ENCODE assay signal across 1 cellular context in the genomic region with DNA sequence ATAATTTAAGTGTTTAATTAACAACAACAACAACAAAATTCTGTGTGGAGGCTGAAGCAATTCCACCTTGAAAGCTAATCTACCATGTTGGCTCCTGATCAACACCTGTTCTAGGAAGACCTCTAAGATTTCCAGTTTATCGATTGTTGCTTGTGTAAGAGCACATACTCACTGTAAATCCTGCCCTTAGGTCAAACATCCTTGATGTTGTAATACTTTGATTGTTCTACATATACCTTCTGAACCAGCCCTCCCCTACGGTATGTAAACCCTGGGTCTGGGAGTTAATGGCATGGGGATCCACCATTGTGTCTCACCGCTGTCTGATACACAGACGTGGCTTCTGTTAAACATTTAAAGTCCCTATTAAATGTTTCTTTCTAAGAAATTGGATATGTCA.
A peak's percentile ranks its signal among the peaks of the same experiment; 100 is the strongest.
TF ChIP-seq lines count a peak whose summit lies in the region.

No MANE protein-coding gene starts in this region.

TF ChIP-seq in HepG2, 621 proteins besides CTCF, POLR2A, EP300 and RAD21 (continued from another document and continues in another):
- TF ChIP-seq ZNF687 (CRISPR knock-in tag; IDR thresholded peaks at IDR 0.05) (no peak), SNAI1 (CRISPR knock-in tag; IDR thresholded peaks at IDR 0.05; ENCODE audit: borderline replicate concordance) (no peak), MBD4 (IDR thresholded peaks at IDR 0.05; ENCODE audit: borderline replicate concordance, low read length) (no peak; the same call in 1 of the 2 replicates), ZNF317 (CRISPR knock-in tag; IDR thresholded peaks at IDR 0.05) (no peak), ZNF563 (CRISPR knock-in tag; IDR thresholded peaks at IDR 0.05) (no peak), SMC3 (IDR thresholded peaks at IDR 0.05; ENCODE audit: low read length) (no peak), SMAD1 (CRISPR knock-in tag; IDR thresholded peaks at IDR 0.05; ENCODE audit: borderline replicate concordance, low read depth) (no peak), KLF16 (CRISPR knock-in tag; IDR thresholded peaks at IDR 0.05) (peak in 1 of 2 experiments; percentile 70; a peak in 1 of 4 replicates), ZNF441 (CRISPR knock-in tag; IDR thresholded peaks at IDR 0.05; ENCODE audit: borderline replicate concordance) (no peak), MXD4 (CRISPR knock-in tag; IDR thresholded peaks at IDR 0.05) (no peak; the same call in 1 of the 2 replicates), DNMT1 (CRISPR knock-in tag; IDR thresholded peaks at IDR 0.05) (no peak), KLF9 (CRISPR knock-in tag; IDR thresholded peaks at IDR 0.05; ENCODE audit: low read depth) (no peak), ETV6 (CRISPR knock-in tag; conservative IDR thresholded peaks at IDR 0.05) (no peak), ZNF557 (CRISPR knock-in tag; IDR thresholded peaks at IDR 0.05) (no peak), TAF1 (CRISPR knock-in tag; IDR thresholded peaks at IDR 0.05) (no peak), HOXA3 (CRISPR knock-in tag; IDR thresholded peaks at IDR 0.05) (no peak), KDM4B (CRISPR knock-in tag; IDR thresholded peaks at IDR 0.05) (no peak), RBM39 (IDR thresholded peaks at IDR 0.05; ENCODE audit: low read depth, low read length, poor library complexity, severe bottlenecking) (no peak), ZNF776 (CRISPR knock-in tag; IDR thresholded peaks at IDR 0.05) (no peak), ZFP36L2 (CRISPR knock-in tag; IDR thresholded peaks at IDR 0.05) (no peak), SP2 (CRISPR knock-in tag; IDR thresholded peaks at IDR 0.05) (no peak), ZNF562 (CRISPR knock-in tag; IDR thresholded peaks at IDR 0.05; ENCODE audit: borderline replicate concordance) (no peak), ZNF33A (CRISPR knock-in tag; IDR thresholded peaks at IDR 0.05; ENCODE audit: borderline replicate concordance) (no peak), ZNF597 (CRISPR knock-in tag; IDR thresholded peaks at IDR 0.05) (no peak), THYN1 (CRISPR knock-in tag; IDR thresholded peaks at IDR 0.05; ENCODE audit: borderline replicate concordance, low read depth) (no peak), GPN1 (CRISPR knock-in tag; IDR thresholded peaks at IDR 0.05; ENCODE audit: borderline replicate concordance) (no peak), SPEN (CRISPR knock-in tag; IDR thresholded peaks at IDR 0.05; ENCODE audit: low read depth) (no peak), ZNF547 (CRISPR knock-in tag; IDR thresholded peaks at IDR 0.05) (no peak), NCOR1 (IDR thresholded peaks at IDR 0.05; ENCODE audit: borderline replicate concordance, low read length) (peak; percentile 71; the same call in 1 of the 2 replicates), IKZF5 (CRISPR knock-in tag; IDR thresholded peaks at IDR 0.05) (no peak), ZNF589 (CRISPR knock-in tag; conservative IDR thresholded peaks at IDR 0.05) (no peak), PHF20 (CRISPR knock-in tag; IDR thresholded peaks at IDR 0.05) (no peak), GATA4 (IDR thresholded peaks at IDR 0.05; ENCODE audit: borderline replicate concordance, low read depth) (no peak), EED (CRISPR knock-in tag; IDR thresholded peaks at IDR 0.05) (no peak)
- TF ChIP-seq, protein P1, sequence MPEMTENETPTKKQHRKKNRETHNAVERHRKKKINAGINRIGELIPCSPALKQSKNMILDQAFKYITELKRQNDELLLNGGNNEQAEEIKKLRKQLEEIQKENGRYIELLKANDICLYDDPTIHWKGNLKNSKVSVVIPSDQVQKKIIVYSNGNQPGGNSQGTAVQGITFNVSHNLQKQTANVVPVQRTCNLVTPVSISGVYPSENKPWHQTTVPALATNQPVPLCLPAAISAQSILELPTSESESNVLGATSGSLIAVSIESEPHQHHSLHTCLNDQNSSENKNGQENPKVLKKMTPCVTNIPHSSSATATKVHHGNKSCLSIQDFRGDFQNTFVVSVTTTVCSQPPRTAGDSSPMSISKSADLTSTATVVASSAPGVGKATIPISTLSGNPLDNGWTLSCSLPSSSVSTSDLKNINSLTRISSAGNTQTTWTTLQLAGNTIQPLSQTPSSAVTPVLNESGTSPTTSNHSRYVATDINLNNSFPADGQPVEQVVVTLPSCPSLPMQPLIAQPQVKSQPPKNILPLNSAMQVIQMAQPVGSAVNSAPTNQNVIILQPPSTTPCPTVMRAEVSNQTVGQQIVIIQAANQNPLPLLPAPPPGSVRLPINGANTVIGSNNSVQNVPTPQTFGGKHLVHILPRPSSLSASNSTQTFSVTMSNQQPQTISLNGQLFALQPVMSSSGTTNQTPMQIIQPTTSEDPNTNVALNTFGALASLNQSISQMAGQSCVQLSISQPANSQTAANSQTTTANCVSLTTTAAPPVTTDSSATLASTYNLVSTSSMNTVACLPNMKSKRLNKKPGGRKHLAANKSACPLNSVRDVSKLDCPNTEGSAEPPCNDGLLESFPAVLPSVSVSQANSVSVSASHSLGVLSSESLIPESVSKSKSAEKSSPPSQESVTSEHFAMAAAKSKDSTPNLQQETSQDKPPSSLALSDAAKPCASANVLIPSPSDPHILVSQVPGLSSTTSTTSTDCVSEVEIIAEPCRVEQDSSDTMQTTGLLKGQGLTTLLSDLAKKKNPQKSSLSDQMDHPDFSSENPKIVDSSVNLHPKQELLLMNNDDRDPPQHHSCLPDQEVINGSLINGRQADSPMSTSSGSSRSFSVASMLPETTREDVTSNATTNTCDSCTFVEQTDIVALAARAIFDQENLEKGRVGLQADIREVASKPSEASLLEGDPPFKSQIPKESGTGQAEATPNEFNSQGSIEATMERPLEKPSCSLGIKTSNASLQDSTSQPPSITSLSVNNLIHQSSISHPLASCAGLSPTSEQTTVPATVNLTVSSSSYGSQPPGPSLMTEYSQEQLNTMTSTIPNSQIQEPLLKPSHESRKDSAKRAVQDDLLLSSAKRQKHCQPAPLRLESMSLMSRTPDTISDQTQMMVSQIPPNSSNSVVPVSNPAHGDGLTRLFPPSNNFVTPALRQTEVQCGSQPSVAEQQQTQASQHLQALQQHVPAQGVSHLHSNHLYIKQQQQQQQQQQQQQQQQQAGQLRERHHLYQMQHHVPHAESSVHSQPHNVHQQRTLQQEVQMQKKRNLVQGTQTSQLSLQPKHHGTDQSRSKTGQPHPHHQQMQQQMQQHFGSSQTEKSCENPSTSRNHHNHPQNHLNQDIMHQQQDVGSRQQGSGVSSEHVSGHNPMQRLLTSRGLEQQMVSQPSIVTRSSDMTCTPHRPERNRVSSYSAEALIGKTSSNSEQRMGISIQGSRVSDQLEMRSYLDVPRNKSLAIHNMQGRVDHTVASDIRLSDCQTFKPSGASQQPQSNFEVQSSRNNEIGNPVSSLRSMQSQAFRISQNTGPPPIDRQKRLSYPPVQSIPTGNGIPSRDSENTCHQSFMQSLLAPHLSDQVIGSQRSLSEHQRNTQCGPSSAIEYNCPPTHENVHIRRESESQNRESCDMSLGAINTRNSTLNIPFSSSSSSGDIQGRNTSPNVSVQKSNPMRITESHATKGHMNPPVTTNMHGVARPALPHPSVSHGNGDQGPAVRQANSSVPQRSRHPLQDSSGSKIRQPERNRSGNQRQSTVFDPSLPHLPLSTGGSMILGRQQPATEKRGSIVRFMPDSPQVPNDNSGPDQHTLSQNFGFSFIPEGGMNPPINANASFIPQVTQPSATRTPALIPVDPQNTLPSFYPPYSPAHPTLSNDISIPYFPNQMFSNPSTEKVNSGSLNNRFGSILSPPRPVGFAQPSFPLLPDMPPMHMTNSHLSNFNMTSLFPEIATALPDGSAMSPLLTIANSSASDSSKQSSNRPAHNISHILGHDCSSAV (CRISPR knock-in tag; IDR thresholded peaks at IDR 0.05; ENCODE audit: borderline replicate concordance): no peak
- TF ChIP-seq, protein P2, sequence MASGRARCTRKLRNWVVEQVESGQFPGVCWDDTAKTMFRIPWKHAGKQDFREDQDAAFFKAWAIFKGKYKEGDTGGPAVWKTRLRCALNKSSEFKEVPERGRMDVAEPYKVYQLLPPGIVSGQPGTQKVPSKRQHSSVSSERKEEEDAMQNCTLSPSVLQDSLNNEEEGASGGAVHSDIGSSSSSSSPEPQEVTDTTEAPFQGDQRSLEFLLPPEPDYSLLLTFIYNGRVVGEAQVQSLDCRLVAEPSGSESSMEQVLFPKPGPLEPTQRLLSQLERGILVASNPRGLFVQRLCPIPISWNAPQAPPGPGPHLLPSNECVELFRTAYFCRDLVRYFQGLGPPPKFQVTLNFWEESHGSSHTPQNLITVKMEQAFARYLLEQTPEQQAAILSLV (CRISPR knock-in tag; IDR thresholded peaks at IDR 0.05; ENCODE audit: borderline replicate concordance): no peak
- TF ChIP-seq, protein P3, sequence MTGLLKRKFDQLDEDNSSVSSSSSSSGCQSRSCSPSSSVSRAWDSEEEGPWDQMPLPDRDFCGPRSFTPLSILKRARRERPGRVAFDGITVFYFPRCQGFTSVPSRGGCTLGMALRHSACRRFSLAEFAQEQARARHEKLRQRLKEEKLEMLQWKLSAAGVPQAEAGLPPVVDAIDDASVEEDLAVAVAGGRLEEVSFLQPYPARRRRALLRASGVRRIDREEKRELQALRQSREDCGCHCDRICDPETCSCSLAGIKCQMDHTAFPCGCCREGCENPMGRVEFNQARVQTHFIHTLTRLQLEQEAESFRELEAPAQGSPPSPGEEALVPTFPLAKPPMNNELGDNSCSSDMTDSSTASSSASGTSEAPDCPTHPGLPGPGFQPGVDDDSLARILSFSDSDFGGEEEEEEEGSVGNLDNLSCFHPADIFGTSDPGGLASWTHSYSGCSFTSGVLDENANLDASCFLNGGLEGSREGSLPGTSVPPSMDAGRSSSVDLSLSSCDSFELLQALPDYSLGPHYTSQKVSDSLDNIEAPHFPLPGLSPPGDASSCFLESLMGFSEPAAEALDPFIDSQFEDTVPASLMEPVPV (CRISPR knock-in tag; IDR thresholded peaks at IDR 0.05): no peak
- TF ChIP-seq, protein P4, sequence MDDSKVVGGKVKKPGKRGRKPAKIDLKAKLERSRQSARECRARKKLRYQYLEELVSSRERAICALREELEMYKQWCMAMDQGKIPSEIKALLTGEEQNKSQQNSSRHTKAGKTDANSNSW (CRISPR knock-in tag; IDR thresholded peaks at IDR 0.05; ENCODE audit: borderline replicate concordance): no peak
- TF ChIP-seq, protein P5, sequence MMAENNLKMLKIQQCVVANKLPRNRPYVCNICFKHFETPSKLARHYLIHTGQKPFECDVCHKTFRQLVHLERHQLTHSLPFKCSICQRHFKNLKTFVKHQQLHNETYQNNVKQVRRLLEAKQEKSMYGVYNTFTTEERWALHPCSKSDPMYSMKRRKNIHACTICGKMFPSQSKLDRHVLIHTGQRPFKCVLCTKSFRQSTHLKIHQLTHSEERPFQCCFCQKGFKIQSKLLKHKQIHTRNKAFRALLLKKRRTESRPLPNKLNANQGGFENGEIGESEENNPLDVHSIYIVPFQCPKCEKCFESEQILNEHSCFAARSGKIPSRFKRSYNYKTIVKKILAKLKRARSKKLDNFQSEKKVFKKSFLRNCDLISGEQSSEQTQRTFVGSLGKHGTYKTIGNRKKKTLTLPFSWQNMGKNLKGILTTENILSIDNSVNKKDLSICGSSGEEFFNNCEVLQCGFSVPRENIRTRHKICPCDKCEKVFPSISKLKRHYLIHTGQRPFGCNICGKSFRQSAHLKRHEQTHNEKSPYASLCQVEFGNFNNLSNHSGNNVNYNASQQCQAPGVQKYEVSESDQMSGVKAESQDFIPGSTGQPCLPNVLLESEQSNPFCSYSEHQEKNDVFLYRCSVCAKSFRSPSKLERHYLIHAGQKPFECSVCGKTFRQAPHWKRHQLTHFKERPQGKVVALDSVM (CRISPR knock-in tag; IDR thresholded peaks at IDR 0.05): no peak
- TF ChIP-seq, protein P6, sequence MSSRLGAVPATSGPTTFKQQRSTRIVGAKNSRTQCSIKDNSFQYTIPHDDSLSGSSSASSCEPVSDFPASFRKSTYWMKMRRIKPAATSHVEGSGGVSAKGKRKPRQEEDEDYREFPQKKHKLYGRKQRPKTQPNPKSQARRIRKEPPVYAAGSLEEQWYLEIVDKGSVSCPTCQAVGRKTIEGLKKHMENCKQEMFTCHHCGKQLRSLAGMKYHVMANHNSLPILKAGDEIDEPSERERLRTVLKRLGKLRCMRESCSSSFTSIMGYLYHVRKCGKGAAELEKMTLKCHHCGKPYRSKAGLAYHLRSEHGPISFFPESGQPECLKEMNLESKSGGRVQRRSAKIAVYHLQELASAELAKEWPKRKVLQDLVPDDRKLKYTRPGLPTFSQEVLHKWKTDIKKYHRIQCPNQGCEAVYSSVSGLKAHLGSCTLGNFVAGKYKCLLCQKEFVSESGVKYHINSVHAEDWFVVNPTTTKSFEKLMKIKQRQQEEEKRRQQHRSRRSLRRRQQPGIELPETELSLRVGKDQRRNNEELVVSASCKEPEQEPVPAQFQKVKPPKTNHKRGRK (CRISPR knock-in tag; IDR thresholded peaks at IDR 0.05): no peak
